In genomic region chr6:16450821-16451220, GRCh38 we compare ENCODE assay signal across 25 cellular contexts.
DNase-seq lines count a peak whose midpoint lies in the region; ATAC-seq, FAIRE-seq and TF ChIP-seq lines count a peak whose summit lies in the region.
"Had no signal": no experiment of that assay in that cellular context is flagged by ENCODE, and none has a peak within 500 bp of the region (broad histone marks: within the 10 kb centered on the region; RNA-seq: fewer than 3 reads in every experiment).

No MANE protein-coding gene starts in this region.

- H3K36me3 ChIP-seq in astrocyte (ENCODE audit: insufficient read depth, low read length), result no peaks in the 10 kb centered on the region
- H3K36me3 ChIP-seq: thoracic aorta, WERI-Rb-1 had no signal

- ATAC-seq in right cardiac atrium (no peak), WTC11 (no peak), HG03045 (IDR thresholded peaks at IDR 0.05; ENCODE audit: unreplicated experiment) (no peak)
- ATAC-seq: activated T-cell treated with anti-CD3 and anti-CD28 coated beads, Interleukin-2, amount 50 U/mL, for 4 hours; CD8-positive, alpha-beta T cell; esophagus mucosa; left ventricle myocardium superior had no signal

- intact Hi-C loops in right cardiac atrium (cut with DNase I), result no loop called here
- intact Hi-C loops in activated naive CD4-positive, alpha-beta T cell treated with anti-CD3 and anti-CD28 coated beads for 36 hours (cut with micrococcal nuclease), result no loop called here

- no peak overlapping the region for H3K4me3 ChIP-seq in AG10803 (ENCODE audit: low read length)
- H3K4me3 ChIP-seq in astrocyte (ENCODE audit: insufficient read depth, low read depth, low read length), result peak overlapping the region; percentile 6
- no peak overlapping the region for H3K4me3 ChIP-seq in right cardiac atrium (ENCODE audit: low read length)
- H3K4me3 ChIP-seq: thoracic aorta had no signal

- DNase-seq in AG10803 (ENCODE audit: low read depth) (peak; percentile 63), HS-5 (ENCODE audit: low read depth) (peak; percentile 33), astrocyte (ENCODE audit: low read depth) (peak; percentile 61), kidney tubule cell (ENCODE audit: low spot score) (peak; percentile 5), right cardiac atrium (no peak), WTC11 (ENCODE audit: low spot score) (no peak)
- DNase-seq in activated naive CD4-positive, alpha-beta T cell treated with anti-CD3 and anti-CD28 coated beads for 36 hours, result no peak
- DNase-seq: activated CD4-positive, alpha-beta memory T cell treated with anti-CD3 and anti-CD28 coated beads for 36 hours; activated T-cell treated with anti-CD3 and anti-CD28 coated beads, Interleukin-2, amount 50 U/mL, for 4 hours; CD8-positive, alpha-beta T cell; DMS53; effector CD4-positive, alpha-beta T cell; H9; left ventricle myocardium superior; NCI-H1436 treated with DMSO at 0.1 percent for 48 hours; NCI-H2171; NCI-H748 treated with DMSO at 0.1 percent for 48 hours; nephron progenitor cell; posterior cingulate gyrus; stimulated activated naive CD4-positive, alpha-beta T cell; WERI-Rb-1 had no signal

- no peak for FAIRE-seq in astrocyte (lab: Jason Lieb, UNC)

- H3K9me3 Mint-ChIP-seq in astrocyte (ENCODE audit: unreplicated experiment), result peaks cover 3% of the 10 kb centered on the region
- peaks cover 11% of the 10 kb centered on the region for H3K9me3 Mint-ChIP-seq in WTC11
- no peaks in the 10 kb centered on the region for H3K9me3 Mint-ChIP-seq in activated naive CD4-positive, alpha-beta T cell treated with anti-CD3 and anti-CD28 coated beads for 36 hours
- H3K9me3 Mint-ChIP-seq: activated naive CD4-positive, alpha-beta T cell treated with anti-CD3 and anti-CD28 coated beads, Interleukin-2, amount 50 U/mL, for 24 hours; activated T-cell treated with anti-CD3 and anti-CD28 coated beads, Interleukin-2, amount 50 U/mL, for 4 hours had no signal

- CTCF ChIA-PET in WTC11 (lab: Charles Lee), result no interaction called here
- CTCF ChIA-PET in activated naive CD4-positive, alpha-beta T cell treated with anti-CD3 and anti-CD28 coated beads for 36 hours (lab: Charles Lee), result no interaction called here

- WGBS in right cardiac atrium, result 96% methylated on average over 7 of the region's 7 CpGs

- no peak overlapping the region for H2AFZ ChIP-seq in astrocyte (ENCODE audit: low read depth, low read length)

- TF ChIP-seq CTCF in AG10803 (conservative IDR thresholded peaks at IDR 0.05; ENCODE audit: low read length), result no peak
- no peak for TF ChIP-seq CTCF in astrocyte (IDR thresholded peaks at IDR 0.05; ENCODE audit: insufficient read depth, low read depth, low read length)
- no peak for TF ChIP-seq CTCF in WTC11 (IDR thresholded peaks at IDR 0.05)

- H3K9me3 ChIP-seq in astrocyte (ENCODE audit: insufficient read depth, low read depth, low read length), result no peaks in the 10 kb centered on the region
- H3K9me3 ChIP-seq in right cardiac atrium (ENCODE audit: control insufficient read depth, low read length), result no peaks in the 10 kb centered on the region
- H3K9me3 ChIP-seq: thoracic aorta had no signal

- H3K4me2 ChIP-seq in astrocyte (ENCODE audit: low read length), result peak overlapping the region; percentile 75

- peaks cover 12% of the 10 kb centered on the region for H3K4me1 ChIP-seq in astrocyte (ENCODE audit: insufficient read depth, low read length)
- H3K4me1 ChIP-seq in right cardiac atrium (ENCODE audit: control insufficient read depth, insufficient read depth, low read length), result no peaks in the 10 kb centered on the region

- H3K27ac Mint-ChIP-seq in astrocyte (ENCODE audit: unreplicated experiment), result peak overlapping the region; percentile 91
- H3K27ac Mint-ChIP-seq in WTC11, result no peak overlapping the region
- H3K27ac Mint-ChIP-seq in activated naive CD4-positive, alpha-beta T cell treated with anti-CD3 and anti-CD28 coated beads for 36 hours, result no peak overlapping the region
- H3K27ac Mint-ChIP-seq: activated CD4-positive, alpha-beta memory T cell treated with anti-CD3 and anti-CD28 coated beads for 36 hours; activated naive CD4-positive, alpha-beta T cell treated with anti-CD3 and anti-CD28 coated beads, Interleukin-2, amount 50 U/mL, for 24 hours; CD8-positive, alpha-beta T cell; H9; nephron progenitor cell had no signal

- H3K4me1 Mint-ChIP-seq in astrocyte (ENCODE audit: low read depth, unreplicated experiment), result peaks cover 29% of the 10 kb centered on the region
- H3K4me1 Mint-ChIP-seq in WTC11, result no peaks in the 10 kb centered on the region
- peaks cover 12% of the 10 kb centered on the region for H3K4me1 Mint-ChIP-seq in activated naive CD4-positive, alpha-beta T cell treated with anti-CD3 and anti-CD28 coated beads for 36 hours (ENCODE audit: low read depth)
- H3K4me1 Mint-ChIP-seq: nephron progenitor cell had no signal

- H3K9ac ChIP-seq in astrocyte (ENCODE audit: low read length), result peak overlapping the region; percentile 66

- H3K36me3 Mint-ChIP-seq in astrocyte (ENCODE audit: low read depth, unreplicated experiment) (peaks cover 8% of the 10 kb centered on the region), WTC11 (peaks cover 4% of the 10 kb centered on the region)
- no peaks in the 10 kb centered on the region for H3K36me3 Mint-ChIP-seq in activated naive CD4-positive, alpha-beta T cell treated with anti-CD3 and anti-CD28 coated beads for 36 hours (ENCODE audit: low read depth)

- peak overlapping the region; percentile 97 for H3K27ac ChIP-seq in astrocyte (ENCODE audit: low read depth, low read length)
- no peak overlapping the region for H3K27ac ChIP-seq in right cardiac atrium (ENCODE audit: low read length)
- H3K27ac ChIP-seq: thoracic aorta, WERI-Rb-1 had no signal

- H3K27me3 Mint-ChIP-seq in astrocyte (ENCODE audit: low read depth, unreplicated experiment) (no peaks in the 10 kb centered on the region), WTC11 (ENCODE audit: low read depth) (no peaks in the 10 kb centered on the region)
- H3K27me3 Mint-ChIP-seq in activated naive CD4-positive, alpha-beta T cell treated with anti-CD3 and anti-CD28 coated beads for 36 hours (ENCODE audit: low read depth), result no peaks in the 10 kb centered on the region
- H3K27me3 Mint-ChIP-seq: activated CD4-positive, alpha-beta memory T cell treated with anti-CD3 and anti-CD28 coated beads for 36 hours; activated naive CD4-positive, alpha-beta T cell treated with anti-CD3 and anti-CD28 coated beads, Interleukin-2, amount 50 U/mL, for 24 hours had no signal

- H3K27me3 ChIP-seq in astrocyte (ENCODE audit: insufficient read depth, low read length), result no peaks in the 10 kb centered on the region
- H3K27me3 ChIP-seq in right cardiac atrium (ENCODE audit: control insufficient read depth, insufficient read depth), result no peaks in the 10 kb centered on the region

- no peaks in the 10 kb centered on the region for H3K79me2 ChIP-seq in astrocyte (ENCODE audit: insufficient read depth, low read length)

- H3K4me3 Mint-ChIP-seq in astrocyte (ENCODE audit: unreplicated experiment) (no peak overlapping the region), WTC11 (no peak overlapping the region)
- H3K4me3 Mint-ChIP-seq in activated naive CD4-positive, alpha-beta T cell treated with anti-CD3 and anti-CD28 coated beads for 36 hours, result no peak overlapping the region
- H3K4me3 Mint-ChIP-seq: activated CD4-positive, alpha-beta memory T cell treated with anti-CD3 and anti-CD28 coated beads for 36 hours; activated naive CD4-positive, alpha-beta T cell treated with anti-CD3 and anti-CD28 coated beads, Interleukin-2, amount 50 U/mL, for 24 hours; activated T-cell treated with anti-CD3 and anti-CD28 coated beads, Interleukin-2, amount 50 U/mL, for 4 hours; CD8-positive, alpha-beta T cell; H9; nephron progenitor cell had no signal

- H4K20me1 ChIP-seq in astrocyte (ENCODE audit: insufficient read depth, low read length), result peaks cover 4% of the 10 kb centered on the region

- POLR2A ChIA-PET in WTC11 (lab: Charles Lee), result no interaction called here

TF ChIP-seq in WTC11, 78 proteins besides CTCF, POLR2A, EP300 and RAD21:
- TF ChIP-seq GTF2I (CRISPR knock-in tag; conservative IDR thresholded peaks at IDR 0.05), result no peak
- no peak for TF ChIP-seq E2F4 (CRISPR knock-in tag; IDR thresholded peaks at IDR 0.05; ENCODE audit: borderline replicate concordance, low read depth)

Comparison
In these comparisons a context has a peak if more than half of its experiments do, and no peak if none do; other contexts are left out.
1. DNase-seq: peak in AG10803 (single experiment), HS-5 (single experiment), astrocyte (single experiment) and kidney tubule cell (single experiment); none in right cardiac atrium (0 of 3), WTC11 (single experiment) and activated naive CD4-positive, alpha-beta T cell treated with anti-CD3 and anti-CD28 coated beads for 36 hours (single experiment).